In genomic region chr3:20422391-20422790, GRCh38 we compare ENCODE assay signal across 35 cellular contexts.
"Had no signal": no experiment of that assay in that cellular context is flagged by ENCODE, and none has a peak within 500 bp of the region (broad histone marks: within the 10 kb centered on the region; RNA-seq: fewer than 3 reads in every experiment).

No MANE protein-coding gene starts in this region.

- H3K4me3 Mint-ChIP-seq: activated B cell treated with CpG ODN at 0.5 μM for 24 hours; activated CD4-positive, alpha-beta memory T cell treated with anti-CD3 and anti-CD28 coated beads for 36 hours; activated CD4-positive, alpha-beta T cell treated with anti-CD3 and anti-CD28 coated beads, Interleukin-2, amount 10 ng/mL, durations not matched to agents 24 days and 14 days; activated CD8-positive, alpha-beta T cell treated with anti-CD3 and anti-CD28 coated beads for 36 hours; activated naive CD4-positive, alpha-beta T cell treated with anti-CD3 and anti-CD28 coated beads for 36 hours; activated naive CD8-positive, alpha-beta T cell treated with anti-CD3 and anti-CD28 coated beads for 36 hours; activated T-cell treated with anti-CD3 and anti-CD28 coated beads, Interleukin-2, amount 50 U/mL, for 4 hours; activated T-cell treated with anti-CD3 and anti-CD28 coated beads, Interleukin-2, amount 50 U/mL, for 72 hours; activated T-helper 1 cell treated with anti-CD3 and anti-CD28 coated beads, Interleukin-12 subunit alpha, Interleukin-12 subunit beta, Interleukin-2, Interleukin-4 antibody, amounts not matched to agents 30 ng/mL and 10 ng/mL and 1 ng/mL, durations not matched to agents 14 hours and 24 hours and 36 hours; activated T-helper 17 cell treated with anti-CD3 and anti-CD28 coated beads, Interleukin-2, amount 50 U/mL, for 72 hours; T-cell; T-helper 17 cell had no signal

- FAIRE-seq: astrocyte, TTC549 had no signal

- H3K9me3 Mint-ChIP-seq: activated T-cell treated with anti-CD3 and anti-CD28 coated beads, Interleukin-2, amount 50 U/mL, for 4 hours; activated T-helper 17 cell treated with anti-CD3 and anti-CD28 coated beads, Interleukin-2, amount 50 U/mL, for 72 hours had no signal

- ATAC-seq: activated CD8-positive, alpha-beta T cell treated with anti-CD3 and anti-CD28 coated beads for 36 hours; activated naive CD4-positive, alpha-beta T cell treated with anti-CD3 and anti-CD28 coated beads, Interleukin-2, amount 50 U/mL, for 72 hours; activated T-cell treated with anti-CD3 and anti-CD28 coated beads, Interleukin-2, amount 50 U/mL, for 4 hours; activated T-cell treated with anti-CD3 and anti-CD28 coated beads, Interleukin-2, amount 50 U/mL, for 72 hours; activated T-helper 17 cell treated with anti-CD3 and anti-CD28 coated beads, Interleukin-2, amount 50 U/mL, for 72 hours; body of pancreas; T-cell; T-helper 17 cell had no signal

- H3K27ac Mint-ChIP-seq: activated B cell treated with CpG ODN at 0.5 μM for 24 hours; activated CD4-positive, alpha-beta memory T cell treated with anti-CD3 and anti-CD28 coated beads for 36 hours; activated CD4-positive, alpha-beta T cell treated with anti-CD3 and anti-CD28 coated beads, Interleukin-2, amount 10 ng/mL, durations not matched to agents 24 days and 14 days; activated CD8-positive, alpha-beta T cell treated with anti-CD3 and anti-CD28 coated beads for 36 hours; activated naive CD4-positive, alpha-beta T cell treated with anti-CD3 and anti-CD28 coated beads for 36 hours; activated naive CD4-positive, alpha-beta T cell treated with anti-CD3 and anti-CD28 coated beads, Interleukin-2, amount 50 U/mL, for 72 hours; activated naive CD8-positive, alpha-beta T cell treated with anti-CD3 and anti-CD28 coated beads for 36 hours; activated T-cell treated with anti-CD3 and anti-CD28 coated beads, Interleukin-2, amount 50 U/mL, for 72 hours; activated T-helper 1 cell treated with anti-CD3 and anti-CD28 coated beads, Interleukin-12 subunit alpha, Interleukin-12 subunit beta, Interleukin-2, Interleukin-4 antibody, amounts not matched to agents 30 ng/mL and 10 ng/mL and 1 ng/mL, durations not matched to agents 14 hours and 24 hours and 36 hours; activated T-helper 17 cell treated with anti-CD3 and anti-CD28 coated beads, Interleukin-2, amount 50 U/mL, for 72 hours; T-cell; T-helper 17 cell had no signal

- H3K9me3 ChIP-seq: adrenal gland, body of pancreas had no signal

- H3K36me3 ChIP-seq: adrenal gland, brain microvascular endothelial cell, breast epithelium had no signal

- H3K4me1 ChIP-seq: adrenal gland, body of pancreas, breast epithelium had no signal

- H3K4me1 Mint-ChIP-seq: activated B cell treated with CpG ODN at 0.5 μM for 24 hours; activated CD4-positive, alpha-beta T cell treated with anti-CD3 and anti-CD28 coated beads, Interleukin-2, amount 10 ng/mL, durations not matched to agents 24 days and 14 days; activated naive CD8-positive, alpha-beta T cell treated with anti-CD3 and anti-CD28 coated beads for 36 hours; activated T-helper 17 cell treated with anti-CD3 and anti-CD28 coated beads, Interleukin-2, amount 50 U/mL, for 72 hours; T-cell; T-helper 17 cell had no signal

- H3K27me3 Mint-ChIP-seq: activated B cell treated with CpG ODN at 0.5 μM for 24 hours; activated CD4-positive, alpha-beta memory T cell treated with anti-CD3 and anti-CD28 coated beads for 36 hours; activated CD4-positive, alpha-beta T cell treated with anti-CD3 and anti-CD28 coated beads, Interleukin-2, amount 10 ng/mL, durations not matched to agents 24 days and 14 days; activated CD8-positive, alpha-beta T cell treated with anti-CD3 and anti-CD28 coated beads for 36 hours; activated naive CD8-positive, alpha-beta T cell treated with anti-CD3 and anti-CD28 coated beads for 36 hours; activated T-helper 17 cell treated with anti-CD3 and anti-CD28 coated beads, Interleukin-2, amount 50 U/mL, for 72 hours; T-cell; T-helper 17 cell had no signal

- H3K4me3 ChIP-seq: adrenal gland, body of pancreas, breast epithelium had no signal

- DNase-seq: activated B cell treated with CpG ODN at 0.5 μM for 24 hours; activated CD4-positive, alpha-beta memory T cell treated with anti-CD3 and anti-CD28 coated beads for 36 hours; activated CD4-positive, alpha-beta T cell treated with anti-CD3 and anti-CD28 coated beads for 4 hours; activated CD4-positive, alpha-beta T cell treated with anti-CD3 and anti-CD28 coated beads, Interleukin-2, amount 10 ng/mL, durations not matched to agents 24 days and 14 days; activated CD4-positive, alpha-beta T cell treated with anti-CD3 and anti-CD28 coated beads, Interleukin-2, amount 50 U/mL, for 1 hour; activated CD4-positive, alpha-beta T cell treated with anti-CD3 and anti-CD28 coated beads, Interleukin-2, amount 50 U/mL, for 4 hours; activated CD4-positive, CD25-positive, alpha-beta regulatory T cell treated with anti-CD3 and anti-CD28 coated beads, Interleukin-2, amount 50 U/mL, for 72 hours; activated CD8-positive, alpha-beta memory T cell treated with anti-CD3 and anti-CD28 coated beads, Interleukin-2, amount 50 U/mL, for 4 hours; activated CD8-positive, alpha-beta T cell treated with anti-CD3 and anti-CD28 coated beads for 36 hours; activated effector memory CD4-positive, alpha-beta T cell treated with anti-CD3 and anti-CD28 coated beads, Interleukin-2, amount 50 U/mL, for 16 hours; activated gamma-delta T cell treated with Interleukin-2 at 50 U/mL for 16 hours; activated naive CD4-positive, alpha-beta T cell; activated naive CD4-positive, alpha-beta T cell treated with anti-CD3 and anti-CD28 coated beads for 36 hours; activated naive CD4-positive, alpha-beta T cell treated with anti-CD3 and anti-CD28 coated beads, Interleukin-2, amount 50 U/mL, for 16 hours; activated naive CD8-positive, alpha-beta T cell treated with anti-CD3 and anti-CD28 coated beads for 36 hours; activated T-cell treated with anti-CD3 and anti-CD28 coated beads for 4 hours; activated T-cell treated with anti-CD3 and anti-CD28 coated beads, Interleukin-2, amount 50 U/mL, for 1 hour; activated T-cell treated with anti-CD3 and anti-CD28 coated beads, Interleukin-2, amount 50 U/mL, for 4 hours; activated T-cell treated with anti-CD3 and anti-CD28 coated beads, Interleukin-2, amount 50 U/mL, for 72 hours; adrenal gland; amniotic stem cell; aorta; body of pancreas; brain microvascular endothelial cell; central memory CD4-positive, alpha-beta T cell; T-cell; T-helper 17 cell; T1000 had no signal

- H3K27ac ChIP-seq: adrenal gland, body of pancreas, brain microvascular endothelial cell, breast epithelium, VCaP had no signal

- H3K27me3 ChIP-seq: adrenal gland, body of pancreas, brain microvascular endothelial cell, breast epithelium had no signal

- H3K36me3 Mint-ChIP-seq: activated naive CD4-positive, alpha-beta T cell treated with anti-CD3 and anti-CD28 coated beads, Interleukin-2, amount 50 U/mL, for 72 hours had no signal
